In genomic region chr17:58823051-58823525, GRCh38 we compare ENCODE assay signal across 18 cellular contexts.
DNase-seq lines count a peak whose midpoint lies in the region; ATAC-seq, FAIRE-seq and TF ChIP-seq lines count a peak whose summit lies in the region.
"Had no signal": no experiment of that assay in that cellular context is flagged by ENCODE, and none has a peak within 500 bp of the region (broad histone marks: within the 10 kb centered on the region; RNA-seq: fewer than 3 reads in every experiment).

No MANE protein-coding gene starts in this region.

- H3K79me2 ChIP-seq in HepG2 (ENCODE audit: insufficient read depth, low read length) (no peaks in the 10 kb centered on the region), neural cell (replicated peaks; ENCODE audit: insufficient read depth, low read length) (peaks cover 9% of the 10 kb centered on the region), trophoblast cell (ENCODE audit: control insufficient read depth, insufficient read depth, low read length, poor library complexity) (no peaks in the 10 kb centered on the region)

- intact Hi-C loops in HepG2 (cut with micrococcal nuclease; ENCODE audit: unreplicated experiment) = no loop called here
- intact Hi-C loops in right lobe of liver (cut with DNase I) = no loop called here
- intact Hi-C loops in psoas muscle (cut with DNase I) = no loop called here
- intact Hi-C loops in CD14-positive monocyte (cut with micrococcal nuclease) = no loop called here

- H2AK5ac ChIP-seq in trophoblast cell (ENCODE audit: low read length) = no peak overlapping the region

- H3K4me3 Mint-ChIP-seq in CD14-positive monocyte = no peak overlapping the region
- H3K4me3 Mint-ChIP-seq in stimulated activated effector memory CD8-positive, alpha-beta T cell treated with anti-CD3 and anti-CD28 coated beads, Interleukin-12 subunit alpha, Interleukin-12 subunit beta, amount 100 ng/mL, for 72 hours = no peak overlapping the region
- H3K4me3 Mint-ChIP-seq: CD4-positive, alpha-beta memory T cell had no signal

- no peak overlapping the region for H2BK12ac ChIP-seq in trophoblast cell (ENCODE audit: low read length)

- H2BK5ac ChIP-seq in trophoblast cell (ENCODE audit: low read depth, low read length, poor library complexity) = no peak overlapping the region

- H3K27ac ChIP-seq in HepG2 (ENCODE audit: extremely low read length, insufficient read depth, low read length) (no peak overlapping the region), right lobe of liver (no peak overlapping the region), WERI-Rb-1 (peak overlapping the region; percentile 85), neural cell (ENCODE audit: low read length) (peak overlapping the region; percentile 74), trophoblast cell (ENCODE audit: low read depth, low read length) (no peak overlapping the region), psoas muscle (no peak overlapping the region)
- H3K27ac ChIP-seq: C4-2B, GM23248 had no signal

- no peak for TF ChIP-seq CTCF in HepG2 (CRISPR knock-in tag; IDR thresholded peaks at IDR 0.05)
- TF ChIP-seq CTCF in right lobe of liver (IDR thresholded peaks at IDR 0.05) = no peak
- TF ChIP-seq CTCF in WERI-Rb-1 (IDR thresholded peaks at IDR 0.05; ENCODE audit: low read depth, low read length) = no peak
- no peak for TF ChIP-seq CTCF in neural cell (IDR thresholded peaks at IDR 0.05; ENCODE audit: poor library complexity, severe bottlenecking)
- no peak for TF ChIP-seq CTCF in psoas muscle (IDR thresholded peaks at IDR 0.05)
- TF ChIP-seq CTCF in CD14-positive monocyte (IDR thresholded peaks at IDR 0.05) = no peak

- BruUV-seq in HepG2 (replicated peaks; lab: Mats Ljungman, UMichigan) = no TSS peak

- 2% methylated on average over 2 of the region's 2 CpGs for WGBS in HepG2 (ENCODE audit: low lambda C conversion rate)
- WGBS in right lobe of liver (ENCODE audit: insufficient coverage, low coverage, low lambda C conversion rate, missing lambda C conversion rate) = 87% methylated on average over 2 of the region's 2 CpGs
- no CpG with 5 or more reads among the region's 2 CpGs for WGBS in trophoblast cell (ENCODE audit: extremely low coverage, insufficient coverage, insufficient read length)
- 51 to 72% (median 62%) methylated on average over 2 of the region's 2 CpGs for WGBS in psoas muscle, 3 donors

- H4K20me1 ChIP-seq in HepG2 (ENCODE audit: insufficient read depth, low read length) (no peaks in the 10 kb centered on the region), neural cell (ENCODE audit: insufficient read depth) (no peaks in the 10 kb centered on the region)

- TF ChIP-seq POLR2A in HepG2 (IDR thresholded peaks at IDR 0.05; ENCODE audit: insufficient read depth in 1 of 2, low read depth in 2 of 2, low read length in 2 of 2) = no peak
- no peak for TF ChIP-seq POLR2A in right lobe of liver (IDR thresholded peaks at IDR 0.05)

- H3K36me3 ChIP-seq in HepG2 (replicated peaks in 1 of 2; ENCODE audit: control insufficient read depth in 1 of 2, insufficient read depth in 2 of 2, low read length in 2 of 2) = no peaks in the 10 kb centered on the region
- no peaks in the 10 kb centered on the region for H3K36me3 ChIP-seq in right lobe of liver
- H3K36me3 ChIP-seq in WERI-Rb-1 = no peaks in the 10 kb centered on the region
- H3K36me3 ChIP-seq in neural cell (ENCODE audit: insufficient read depth, low read length) = no peaks in the 10 kb centered on the region
- no peaks in the 10 kb centered on the region for H3K36me3 ChIP-seq in trophoblast cell (ENCODE audit: control insufficient read depth in 1 of 2, insufficient read depth in 2 of 2, low read length in 2 of 2)
- H3K36me3 ChIP-seq in psoas muscle (ENCODE audit: insufficient read depth in 1 of 2, low read depth in 1 of 2) = no peaks in the 10 kb centered on the region
- H3K36me3 ChIP-seq: HAP-1 had no signal

- H3K4me2 ChIP-seq in HepG2 (ENCODE audit: low read depth, low read length) = no peak overlapping the region
- H3K4me2 ChIP-seq in neural cell (ENCODE audit: low read length) = peak overlapping the region; percentile 27
- no peak overlapping the region for H3K4me2 ChIP-seq in trophoblast cell (ENCODE audit: low read length)

- H4K12ac ChIP-seq in trophoblast cell (ENCODE audit: low read depth, low read length) = no peak overlapping the region

- H2BK120ac ChIP-seq in trophoblast cell (ENCODE audit: insufficient read depth, low read length, poor library complexity) = no peak overlapping the region

- H3K36me3 Mint-ChIP-seq in CD14-positive monocyte = no peaks in the 10 kb centered on the region
- H3K36me3 Mint-ChIP-seq in stimulated activated effector memory CD8-positive, alpha-beta T cell treated with anti-CD3 and anti-CD28 coated beads, Interleukin-12 subunit alpha, Interleukin-12 subunit beta, amount 100 ng/mL, for 72 hours = no peaks in the 10 kb centered on the region
- H3K36me3 Mint-ChIP-seq: CD4-positive, alpha-beta memory T cell had no signal

- H3K9me3 Mint-ChIP-seq in CD14-positive monocyte = peaks cover 0 to 1% (median 0%) of the 10 kb centered on the region in 7 donors
- H3K9me3 Mint-ChIP-seq in stimulated activated effector memory CD8-positive, alpha-beta T cell treated with anti-CD3 and anti-CD28 coated beads, Interleukin-12 subunit alpha, Interleukin-12 subunit beta, amount 100 ng/mL, for 72 hours = no peaks in the 10 kb centered on the region

- no peak overlapping the region for H3K4me3 ChIP-seq in HepG2 (replicated peaks in 1 of 3; ENCODE audit: insufficient read depth in 1 of 3, low read depth in 2 of 3, low read length in 3 of 3)
- H3K4me3 ChIP-seq in right lobe of liver = no peak overlapping the region
- peak overlapping the region; percentile 36 for H3K4me3 ChIP-seq in WERI-Rb-1 (ENCODE audit: low read depth, low read length)
- peak overlapping the region; percentile 53 for H3K4me3 ChIP-seq in neural cell (ENCODE audit: low read length)
- no peak overlapping the region for H3K4me3 ChIP-seq in trophoblast cell (ENCODE audit: low read depth, low read length)
- no peak overlapping the region for H3K4me3 ChIP-seq in psoas muscle
- H3K4me3 ChIP-seq: GM23248, HAP-1 had no signal

- DNase-seq in HepG2 (ENCODE audit: low spot score) (no peak), right lobe of liver (no peak), WERI-Rb-1 (no peak), trophoblast cell (peak; percentile 21 to 82), psoas muscle (no peak), CD14-positive monocyte (ENCODE audit: low spot score) (no peak)
- DNase-seq in stimulated activated effector memory CD8-positive, alpha-beta T cell treated with anti-CD3 and anti-CD28 coated beads, Interleukin-12 subunit alpha, Interleukin-12 subunit beta, amount 100 ng/mL, for 72 hours (ENCODE audit: low spot score in 2 of 2) = no peak
- DNase-seq: AML-193; Calu3; CD4-positive, alpha-beta memory T cell; GDM1 had no signal

- H3F3A ChIP-seq in neural cell (ENCODE audit: insufficient read depth, low read length, poor library complexity, severe bottlenecking) = no peaks in the 10 kb centered on the region

- CTCF ChIA-PET in HepG2 (lab: Yijun Ruan, JAX; ENCODE audit: low intra/inter-chr PET ratio, low total read pairs) = no interaction called here

- FAIRE-seq in HepG2 (lab: Jason Lieb, UNC) = no peak
- FAIRE-seq: A204.1, GM12892, GM18507 had no signal

- POLR2A ChIA-PET in HepG2 (lab: Yijun Ruan, JAX) = no interaction called here

- in situ Hi-C loops in HepG2 (cut with HindIII; ENCODE audit: extremely low pct_ligation_motif_present, low pct_unique_long_range_greater_than_20kb) = no loop called here

- no peak overlapping the region for H3K14ac ChIP-seq in trophoblast cell (ENCODE audit: low read length)

- H3K4ac ChIP-seq in trophoblast cell (ENCODE audit: low read depth, low read length) = no peak overlapping the region

- no peak overlapping the region for H3K23ac ChIP-seq in trophoblast cell (ENCODE audit: low read length)

- no peak overlapping the region for H4K91ac ChIP-seq in trophoblast cell (ENCODE audit: low read depth, low read length)

- no peak overlapping the region for H3K18ac ChIP-seq in trophoblast cell (ENCODE audit: low read length)

- H3K4me1 ChIP-seq in HepG2 (ENCODE audit: insufficient read depth, low read length) = peaks cover 29% of the 10 kb centered on the region
- no peaks in the 10 kb centered on the region for H3K4me1 ChIP-seq in right lobe of liver
- H3K4me1 ChIP-seq in trophoblast cell (ENCODE audit: control insufficient read depth in 1 of 2, insufficient read depth in 2 of 2, low read length in 2 of 2) = no peaks in the 10 kb centered on the region
- H3K4me1 ChIP-seq in psoas muscle = no peaks in the 10 kb centered on the region

- H3K4me1 Mint-ChIP-seq in CD14-positive monocyte = no peaks in the 10 kb centered on the region
- H3K4me1 Mint-ChIP-seq in stimulated activated effector memory CD8-positive, alpha-beta T cell treated with anti-CD3 and anti-CD28 coated beads, Interleukin-12 subunit alpha, Interleukin-12 subunit beta, amount 100 ng/mL, for 72 hours = no peaks in the 10 kb centered on the region
- H3K4me1 Mint-ChIP-seq: CD4-positive, alpha-beta memory T cell had no signal

- no peak overlapping the region for H3K9ac ChIP-seq in HepG2 (ENCODE audit: insufficient read depth, low read depth, low read length)
- H3K9ac ChIP-seq in neural cell (ENCODE audit: low read length) = peak overlapping the region; percentile 43
- H3K9ac ChIP-seq in trophoblast cell (ENCODE audit: low read length) = no peak overlapping the region
- H3K9ac ChIP-seq: GM23248 had no signal

- H3K79me1 ChIP-seq in trophoblast cell (ENCODE audit: low read length) = no peaks in the 10 kb centered on the region

- no peak overlapping the region for H3K27ac Mint-ChIP-seq in CD14-positive monocyte
- no peak overlapping the region for H3K27ac Mint-ChIP-seq in stimulated activated effector memory CD8-positive, alpha-beta T cell treated with anti-CD3 and anti-CD28 coated beads, Interleukin-12 subunit alpha, Interleukin-12 subunit beta, amount 100 ng/mL, for 72 hours
- H3K27ac Mint-ChIP-seq: CD4-positive, alpha-beta memory T cell had no signal

- no peaks in the 10 kb centered on the region for H3K27me3 ChIP-seq in HepG2 (ENCODE audit: control insufficient read depth in 1 of 2, insufficient read depth in 2 of 2, low read length in 2 of 2)
- H3K27me3 ChIP-seq in right lobe of liver = no peaks in the 10 kb centered on the region
- no peaks in the 10 kb centered on the region for H3K27me3 ChIP-seq in WERI-Rb-1 (ENCODE audit: insufficient read depth, low read depth, severe bottlenecking)
- H3K27me3 ChIP-seq in neural cell (ENCODE audit: insufficient read depth, low read depth, low read length) = no peaks in the 10 kb centered on the region
- no peaks in the 10 kb centered on the region for H3K27me3 ChIP-seq in trophoblast cell (ENCODE audit: insufficient read depth, low read length)
- peaks cover 0 to 2% (median 0%) of the 10 kb centered on the region in 3 donors for H3K27me3 ChIP-seq in psoas muscle (ENCODE audit: insufficient read depth in 3 of 3, low read length in 2 of 3)

- ATAC-seq in HepG2 (no peak), right lobe of liver (no peak), psoas muscle (no peak)
- ATAC-seq in stimulated activated effector memory CD8-positive, alpha-beta T cell treated with anti-CD3 and anti-CD28 coated beads, Interleukin-12 subunit alpha, Interleukin-12 subunit beta, amount 100 ng/mL, for 72 hours = no peak

- TF ChIP-seq EP300 in HepG2 (IDR thresholded peaks at IDR 0.05; ENCODE audit: low read depth in 2 of 2, low read length in 2 of 2) (no peak), HepG2 (CRISPR knock-in tag; IDR thresholded peaks at IDR 0.05; ENCODE audit: borderline replicate concordance) (no peak), neural cell (conservative IDR thresholded peaks at IDR 0.05; ENCODE audit: poor library complexity, severe bottlenecking) (no peak)

- TF ChIP-seq RAD21 in HepG2 (CRISPR knock-in tag; IDR thresholded peaks at IDR 0.05) (no peak), neural cell (conservative IDR thresholded peaks at IDR 0.05) (no peak)

- H3K27me3 Mint-ChIP-seq in CD14-positive monocyte (ENCODE audit: low read depth in 3 of 3) = peaks cover 15 to 17% (median 16%) of the 10 kb centered on the region in 3 donors

- no peaks in the 10 kb centered on the region for H3K9me2 ChIP-seq in neural cell (ENCODE audit: insufficient read depth, low read length)

- H2AFZ ChIP-seq in HepG2 (ENCODE audit: low read length) (no peak overlapping the region), neural cell (ENCODE audit: low read depth, low read length) (no peak overlapping the region), trophoblast cell (ENCODE audit: insufficient read depth, low read length, poor library complexity) (no peak overlapping the region)
- H2AFZ ChIP-seq: GM23248 had no signal

- H4K8ac ChIP-seq in trophoblast cell (ENCODE audit: low read depth, low read length) = no peak overlapping the region

- H3K9me3 ChIP-seq in HepG2 (ENCODE audit: low read length) (no peaks in the 10 kb centered on the region), right lobe of liver (no peaks in the 10 kb centered on the region), WERI-Rb-1 (ENCODE audit: severe bottlenecking) (no peaks in the 10 kb centered on the region), neural cell (ENCODE audit: low read length) (no peaks in the 10 kb centered on the region), trophoblast cell (ENCODE audit: insufficient read depth, low read depth, low read length) (no peaks in the 10 kb centered on the region), psoas muscle (no peaks in the 10 kb centered on the region)
- H3K9me3 ChIP-seq: HAP-1 had no signal

Comparison
In these comparisons a context has a peak if more than half of its experiments do, and no peak if none do; other contexts are left out.
1. DNase-seq: peak in trophoblast cell (2 of 2); none in HepG2 (single experiment), right lobe of liver (0 of 3), WERI-Rb-1 (single experiment), psoas muscle (0 of 2), CD14-positive monocyte (single experiment) and stimulated activated effector memory CD8-positive, alpha-beta T cell treated with anti-CD3 and anti-CD28 coated beads, Interleukin-12 subunit alpha, Interleukin-12 subunit beta, amount 100 ng/mL, for 72 hours (0 of 2).
2. H3K27ac ChIP-seq: peak in WERI-Rb-1 (single experiment) and neural cell (single experiment); none in HepG2 (single experiment), right lobe of liver (0 of 3), trophoblast cell (single experiment) and psoas muscle (single experiment).
3. H3K4me3 ChIP-seq: peak in WERI-Rb-1 (single experiment) and neural cell (single experiment); none in HepG2 (0 of 3), right lobe of liver (0 of 3), trophoblast cell (single experiment) and psoas muscle (single experiment).